Comparison of ENCODE assay signal across 8 cellular contexts in the genomic region with DNA sequence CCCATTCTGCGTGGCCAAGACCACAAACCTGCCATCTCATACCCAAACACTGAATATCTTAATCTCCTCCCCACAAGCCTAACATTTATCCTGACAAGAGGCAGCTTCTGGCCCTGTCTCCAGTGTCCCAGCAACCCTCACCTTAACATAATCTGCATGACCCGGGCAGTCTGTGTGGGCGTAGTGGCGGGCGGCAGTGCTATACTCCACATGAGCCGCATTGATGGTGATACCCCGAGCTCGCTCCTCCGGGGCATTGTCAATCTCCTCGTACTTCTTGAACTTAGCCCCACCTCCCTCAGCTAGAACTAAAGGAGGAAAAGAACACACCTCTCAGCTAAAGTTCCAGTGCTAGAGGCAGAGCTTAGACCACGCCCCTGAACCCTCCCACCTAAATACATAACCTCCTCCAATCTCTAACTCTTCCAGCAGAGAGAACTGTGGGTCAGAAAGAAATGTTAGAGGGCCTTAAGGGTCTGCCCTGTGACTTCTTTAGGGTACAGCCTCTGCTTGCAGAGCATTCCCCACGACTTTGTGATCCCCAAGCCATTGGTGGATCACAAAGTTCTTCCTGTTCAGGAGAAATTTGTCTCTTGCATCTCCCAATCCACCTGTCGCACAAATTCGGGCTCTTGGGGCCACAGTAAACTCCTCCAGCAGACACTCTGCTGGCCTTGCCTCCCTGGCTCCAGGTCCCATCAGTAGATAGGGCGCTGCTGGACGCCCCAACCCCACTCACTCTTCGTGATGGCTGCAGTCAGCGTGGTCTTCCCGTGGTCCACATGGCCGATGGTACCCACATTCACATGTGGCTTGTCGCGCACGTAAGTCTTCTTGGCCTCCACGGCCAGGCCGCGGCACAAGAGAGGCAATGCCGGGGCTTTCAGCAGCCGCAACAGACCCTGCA. TPM values are rescaled to one million over a fixed set of nuclear protein-coding genes. Genes with fewer than 3 reads are reported as not detected.
DNase-seq lines count a peak whose midpoint lies in the region; ATAC-seq, FAIRE-seq and TF ChIP-seq lines count a peak whose summit lies in the region.

No MANE protein-coding gene starts in this region.

- POLR2A ChIA-PET in CD4-positive, alpha-beta T cell (lab: Charles Lee), result interaction anchor here (1.0 to 6.2 kb wide), 11 partner anchors 9 to 128 kb away, joined by 3 to 118 read pairs (median 7); a partner anchor contains a TSS
- POLR2A ChIA-PET in K562 (lab: Yijun Ruan, JAX), result interaction anchor here (2.3 to 10.1 kb wide), 4 partner anchors 9 to 18 kb away, joined by 14 to 100 read pairs (median 84); a partner anchor contains a TSS

- H3K9me3 ChIP-seq in CD4-positive, alpha-beta T cell (ENCODE audit: control insufficient read depth, low read length), result no peaks in the 10 kb centered on the region
- no peaks in the 10 kb centered on the region for H3K9me3 ChIP-seq in K562 (replicated peaks; ENCODE audit: control insufficient read depth, insufficient read depth, low read depth, low read length)

- intact Hi-C loops in CD4-positive, alpha-beta T cell (cut with DNase I, micrococcal nuclease), result loop anchor here (1.0 to 10.0 kb wide), 9 partner anchors 18 to 351 kb away; a partner anchor contains a TSS
- intact Hi-C loops in K562 (cut with micrococcal nuclease), result loop anchor here (1.0 to 5.0 kb wide), 2 partner anchors 18 to 37 kb away; a partner anchor contains a TSS

- CTCF ChIA-PET in CD4-positive, alpha-beta T cell (lab: Charles Lee), result interaction anchor here (0.7 to 3.4 kb wide), 10 partner anchors 11 to 132 kb away, joined by 3 to 44 read pairs (median 4); a partner anchor contains a TSS
- CTCF ChIA-PET in K562 (lab: Yijun Ruan, JAX; ENCODE audit: low intra/inter-chr PET ratio), result interaction anchor here (0.6 kb wide), 1 partner anchor 1187 kb away, joined by 3 read pairs; no protein-coding TSS in a partner anchor

- 7% methylated on average over 26 of the region's 28 CpGs for WGBS in K562 (ENCODE audit: insufficient coverage, low coverage, missing lambda C conversion rate)

- H3K4me1 Mint-ChIP-seq in CD4-positive, alpha-beta T cell (ENCODE audit: low read depth), result peaks cover 24% of the 10 kb centered on the region

- H3K79me2 ChIP-seq in K562 (ENCODE audit: control insufficient read depth, insufficient read depth, low read length), result peaks cover 36% of the 10 kb centered on the region

- FAIRE-seq in K562 (lab: Jason Lieb, UNC), result peak; percentile 96

- peak overlapping the region; percentile 98 for H3K4me2 ChIP-seq in K562 (ENCODE audit: insufficient read depth, low read length)

- peak overlapping the region; percentile 79 for H2AFZ ChIP-seq in K562 (ENCODE audit: low read depth, low read length)

- no peaks in the 10 kb centered on the region for H3K9me3 Mint-ChIP-seq in CD4-positive, alpha-beta T cell

- TF ChIP-seq POLR2A in K562 (conservative IDR thresholded peaks at IDR 0.05), result no peak

- BruUV-seq in K562 (replicated peaks; lab: Mats Ljungman, UMichigan), result no TSS peak

- DNase-seq in CD4-positive, alpha-beta T cell, result peak in 1 of 10 experiments; percentile 24
- DNase-seq in NOMO-1 (lab: John Stamatoyannopoulos, UW; ENCODE audit: unreplicated experiment in 2 of 2), result peak; percentile 24 to 44
- peak; percentile 39 to 83 (median 50) for DNase-seq in K562 (ENCODE audit: extremely low read depth in 1 of 4, low spot score in 3 of 4)
- peak; percentile 24 for DNase-seq in stimulated activated CD8-positive, alpha-beta memory T cell treated with anti-CD3 and anti-CD28 coated beads, Interleukin-4, amount 100 ng/mL, for 24 hours (ENCODE audit: low read depth)
- no peak for DNase-seq in NCI-H524 treated with DMSO at 0.1 percent for 48 hours (lab: John Stamatoyannopoulos, UW)
- DNase-seq in NCI-H446 treated with DMSO at 0.1 percent for 48 hours (lab: John Stamatoyannopoulos, UW), result no peak

- no peaks in the 10 kb centered on the region for H3K9me1 ChIP-seq in K562 (ENCODE audit: control insufficient read depth, insufficient read depth, low read length)

- TF ChIP-seq CTCF in CD4-positive, alpha-beta T cell (IDR thresholded peaks at IDR 0.05), result no peak
- TF ChIP-seq CTCF in K562 (IDR thresholded peaks at IDR 0.05 in 2 of 3, conservative IDR thresholded peaks at IDR 0.05 in 1 of 3; ENCODE audit: insufficient read depth in 2 of 3, low read depth in 1 of 3, low read length in 3 of 3), result no peak

- no peaks in the 10 kb centered on the region for H3K27me3 Mint-ChIP-seq in CD4-positive, alpha-beta T cell

- no peak for ATAC-seq in CD4-positive, alpha-beta T cell (ENCODE audit: poor library complexity)
- peak; percentile 12 for ATAC-seq in GM21528 (IDR thresholded peaks at IDR 0.05; ENCODE audit: low FRiP score, unreplicated experiment)
- peak; percentile 52 for ATAC-seq in K562

- H3K36me3 ChIP-seq in K562 (ENCODE audit: control insufficient read depth, insufficient read depth, low read length), result peaks cover 39% of the 10 kb centered on the region

- TF ChIP-seq EP300 in K562 (IDR thresholded peaks at IDR 0.05; ENCODE audit: low read length), result no peak

- H3K27ac Mint-ChIP-seq in CD4-positive, alpha-beta T cell, result peak overlapping the region; percentile 85

- H3K4me3 ChIP-seq in K562, result peak overlapping the region; percentile 98

- H3K27ac ChIP-seq in CD4-positive, alpha-beta T cell (ENCODE audit: low read depth, low read length), result peak overlapping the region; percentile 84
- peak overlapping the region; percentile 87 for H3K27ac ChIP-seq in K562 (ENCODE audit: extremely low read depth, low read depth, low read length)
- H3K27ac ChIP-seq in layer of hippocampus (ENCODE audit: low read depth, low read length), result peak overlapping the region; percentile 90

- in situ Hi-C loops in K562 (cut with MboI), result no loop called here

- H3K36me3 Mint-ChIP-seq in CD4-positive, alpha-beta T cell (ENCODE audit: low read depth), result peaks cover 54% of the 10 kb centered on the region

- no peaks in the 10 kb centered on the region for H3K27me3 ChIP-seq in CD4-positive, alpha-beta T cell (ENCODE audit: control insufficient read depth, insufficient read depth, low read length)
- H3K27me3 ChIP-seq in K562 (ENCODE audit: control insufficient read depth in 2 of 2, insufficient read depth in 2 of 2, low read length in 2 of 2) (no peaks in the 10 kb centered on the region), layer of hippocampus (ENCODE audit: control insufficient read depth, insufficient read depth, low read length) (no peaks in the 10 kb centered on the region)

- no peak for TF ChIP-seq RAD21 in K562 (CRISPR knock-in tag; conservative IDR thresholded peaks at IDR 0.05 in 1 of 2, IDR thresholded peaks at IDR 0.05 in 1 of 2)

- no peaks in the 10 kb centered on the region for H4K20me1 ChIP-seq in K562 (replicated peaks; ENCODE audit: control insufficient read depth, insufficient read depth, low read length)

- H3K9ac ChIP-seq in K562 (ENCODE audit: insufficient read depth in 1 of 2, low read depth in 2 of 2, low read length in 2 of 2), result peak overlapping the region; percentile 81 to 99

- H3K4me1 ChIP-seq in K562 (replicated peaks in 1 of 2; ENCODE audit: control insufficient read depth in 2 of 2, insufficient read depth in 2 of 2, low read length in 2 of 2), result peaks cover 4 to 24% of the 10 kb centered on the region in 2 experiments; a peak in 3 of 5 replicates

- peak overlapping the region; percentile 90 for H3K4me3 Mint-ChIP-seq in CD4-positive, alpha-beta T cell

RNA-seq across cellular contexts. Expression of a gene that starts 0.7 kb away (rescaled TPM):
- 100 to 1,000 TPM; 102 to 103 TPM for total RNA-seq in CD4-positive, alpha-beta T cell
- total RNA-seq in K562 (2011; cell fraction: chromatin; rRNA removed; ENCODE audit: low replicate concordance), result 141 and 307 TPM in 2 replicates
- total RNA-seq in K562 (2011; cell fraction: nucleolus; rRNA removed), result 333 and 347 TPM in 2 replicates
- 204 and 233 TPM in 2 replicates for total RNA-seq in K562 (2011; cell fraction: nucleoplasm; rRNA removed)
- 366 and 468 TPM in 2 replicates for total RNA-seq in K562 (2014; rRNA removed)
- 202 and 249 TPM in 2 replicates for total RNA-seq in K562 (2014; rRNA removed; fragmentation: Illumina TruSeq; extraction: Trizol)
- total RNA-seq in K562 (2015; rRNA removed; fragmentation: Illumina TruSeq; extraction: Trizol), result 255 and 256 TPM in 2 replicates
- total RNA-seq in K562 (2021), result 410 and 434 TPM in 2 replicates
- polyA plus RNA-seq in K562 (2011; rRNA removed), result 174 and 217 TPM in 2 replicates
- 203 and 308 TPM in 2 replicates for polyA plus RNA-seq in K562 (2011; cell fraction: cytosol; rRNA removed)
- 506 and 760 TPM in 2 replicates for polyA plus RNA-seq in K562 (2011; cell fraction: nucleus; rRNA removed)
- polyA plus RNA-seq in K562 (2012), result 267 and 370 TPM in 2 replicates
- polyA plus RNA-seq in K562 (2014; fragmentation: Illumina TruSeq; extraction: Trizol), result 354 and 374 TPM in 2 replicates
- 10 to 100 TPM; 34.1 to 71.2 TPM for polyA plus RNA-seq in K562 (2014; fragmentation: Nextera tagmentation; extraction: Ambion mirVana)
- 275 and 298 TPM in 2 replicates for polyA plus RNA-seq in K562 (2014; rRNA removed)
- 73.7 and 83.7 TPM in 2 replicates for polyA minus RNA-seq in K562 (2011; rRNA and poly(A)+ RNA removed)
- polyA minus RNA-seq in K562 (2011; cell fraction: cytosol; rRNA and poly(A)+ RNA removed), result 105 and 124 TPM in 2 replicates
- polyA minus RNA-seq in K562 (2011; cell fraction: nucleus; rRNA and poly(A)+ RNA removed), result 69.0 and 71.4 TPM in 2 replicates

RNA-seq across cellular contexts. Expression of a gene that starts 18.2 kb away (rescaled TPM):
- total RNA-seq in CD4-positive, alpha-beta T cell, result 10 to 100 TPM; 50.6 to 58.9 TPM
- 80.7 and 204 TPM in 2 replicates for total RNA-seq in K562 (2011; cell fraction: chromatin; rRNA removed; ENCODE audit: low replicate concordance)
- total RNA-seq in K562 (2011; cell fraction: nucleolus; rRNA removed), result 124 and 147 TPM in 2 replicates
- 94.3 and 96.1 TPM in 2 replicates for total RNA-seq in K562 (2011; cell fraction: nucleoplasm; rRNA removed)
- total RNA-seq in K562 (2014; rRNA removed) (24.7 and 25.9 TPM in 2 replicates), K562 (2014; rRNA removed; fragmentation: Illumina TruSeq; extraction: Trizol) (4.2 and 9.5 TPM in 2 replicates), K562 (2015; rRNA removed; fragmentation: Illumina TruSeq; extraction: Trizol) (15.3 and 16.8 TPM in 2 replicates), K562 (2021) (52.5 and 58.2 TPM in 2 replicates)
- polyA plus RNA-seq in K562 (2011; rRNA removed) (12.3 and 23.7 TPM in 2 replicates), K562 (2014; fragmentation: Illumina TruSeq; extraction: Trizol) (39.4 and 43.6 TPM in 2 replicates), K562 (2014; fragmentation: Nextera tagmentation; extraction: Ambion mirVana) (under 1 TPM; 0.18 to 0.53 TPM), K562 (2014; rRNA removed) (41.7 and 42.5 TPM in 2 replicates)
- polyA plus RNA-seq in K562 (2011; cell fraction: cytosol; rRNA removed), result 17.1 and 29.3 TPM in 2 replicates
- 163 and 237 TPM in 2 replicates for polyA plus RNA-seq in K562 (2011; cell fraction: nucleus; rRNA removed)
- 36.6 and 51.3 TPM in 2 replicates for polyA plus RNA-seq in K562 (2012)
- polyA minus RNA-seq in K562 (2011; rRNA and poly(A)+ RNA removed), result 3.2 and 4.6 TPM in 2 replicates
- 8.1 and 11.8 TPM in 2 replicates for polyA minus RNA-seq in K562 (2011; cell fraction: cytosol; rRNA and poly(A)+ RNA removed)
- polyA minus RNA-seq in K562 (2011; cell fraction: nucleus; rRNA and poly(A)+ RNA removed), result 28.5 and 28.7 TPM in 2 replicates

RNA-seq across cellular contexts. Expression of a gene that starts 22.6 kb away (rescaled TPM):
- total RNA-seq in CD4-positive, alpha-beta T cell, result 100 to 1,000 TPM; 292 to 304 TPM
- total RNA-seq in K562 (2011; cell fraction: chromatin; rRNA removed; ENCODE audit: low replicate concordance), result 649 and 780 TPM in 2 replicates
- total RNA-seq in K562 (2011; cell fraction: nucleolus; rRNA removed), result 305 and 317 TPM in 2 replicates
- 402 and 422 TPM in 2 replicates for total RNA-seq in K562 (2011; cell fraction: nucleoplasm; rRNA removed)
- 62.2 and 78.2 TPM in 2 replicates for total RNA-seq in K562 (2014; rRNA removed)
- 37.2 and 38.7 TPM in 2 replicates for total RNA-seq in K562 (2014; rRNA removed; fragmentation: Illumina TruSeq; extraction: Trizol)
- 35.7 and 36.4 TPM in 2 replicates for total RNA-seq in K562 (2015; rRNA removed; fragmentation: Illumina TruSeq; extraction: Trizol)
- 233 and 280 TPM in 2 replicates for total RNA-seq in K562 (2021)
- 25.1 and 43.6 TPM in 2 replicates for polyA plus RNA-seq in K562 (2011; rRNA removed)
- 32.0 and 34.3 TPM in 2 replicates for polyA plus RNA-seq in K562 (2011; cell fraction: cytosol; rRNA removed)
- polyA plus RNA-seq in K562 (2011; cell fraction: nucleus; rRNA removed), result 272 and 340 TPM in 2 replicates
- 146 and 261 TPM in 2 replicates for polyA plus RNA-seq in K562 (2012)
- 130 and 193 TPM in 2 replicates for polyA plus RNA-seq in K562 (2014; fragmentation: Illumina TruSeq; extraction: Trizol)
- polyA plus RNA-seq in K562 (2014; fragmentation: Nextera tagmentation; extraction: Ambion mirVana), result 1 to 10 TPM; 3.8 to 6.5 TPM
- 115 and 145 TPM in 2 replicates for polyA plus RNA-seq in K562 (2014; rRNA removed)
- polyA minus RNA-seq in K562 (2011; rRNA and poly(A)+ RNA removed), result 37.4 and 45.8 TPM in 2 replicates
- polyA minus RNA-seq in K562 (2011; cell fraction: cytosol; rRNA and poly(A)+ RNA removed), result 89.4 and 177 TPM in 2 replicates
- 75.4 and 98.7 TPM in 2 replicates for polyA minus RNA-seq in K562 (2011; cell fraction: nucleus; rRNA and poly(A)+ RNA removed)

RNA-seq across cellular contexts. Expression of a gene that starts 32.9 kb away (rescaled TPM):
- under 1 TPM; 0.56 to 0.77 TPM for total RNA-seq in CD4-positive, alpha-beta T cell
- total RNA-seq in K562 (2011; cell fraction: chromatin; rRNA removed; ENCODE audit: low replicate concordance), result 19.9 and 68.6 TPM in 2 replicates
- 13.0 and 15.8 TPM in 2 replicates for total RNA-seq in K562 (2011; cell fraction: nucleolus; rRNA removed)
- total RNA-seq in K562 (2011; cell fraction: nucleoplasm; rRNA removed), result 17.7 and 18.4 TPM in 2 replicates
- total RNA-seq in K562 (2014; rRNA removed) (0.41 and 0.65 TPM in 2 replicates), K562 (2014; rRNA removed; fragmentation: Illumina TruSeq; extraction: Trizol) (0.64 and 0.65 TPM in 2 replicates), K562 (2015; rRNA removed; fragmentation: Illumina TruSeq; extraction: Trizol) (0.65 and 1.9 TPM in 2 replicates), K562 (2021) (2.3 and 2.6 TPM in 2 replicates)
- polyA plus RNA-seq in K562 (2011; rRNA removed) (1.2 and 3.1 TPM in 2 replicates), K562 (2014; fragmentation: Illumina TruSeq; extraction: Trizol) (1.8 TPM in 2 replicates), K562 (2014; fragmentation: Nextera tagmentation; extraction: Ambion mirVana) (under 1 TPM; 0.25 to 0.58 TPM), K562 (2014; rRNA removed) (1.4 and 1.8 TPM in 2 replicates)
- 1.5 and 2.5 TPM in 2 replicates for polyA plus RNA-seq in K562 (2011; cell fraction: cytosol; rRNA removed)
- polyA plus RNA-seq in K562 (2011; cell fraction: nucleus; rRNA removed), result 27.8 and 31.5 TPM in 2 replicates
- 2.8 and 6.1 TPM in 2 replicates for polyA plus RNA-seq in K562 (2012)
- polyA minus RNA-seq in K562 (2011; rRNA and poly(A)+ RNA removed), result 0.60 and 2.1 TPM in 2 replicates
- polyA minus RNA-seq in K562 (2011; cell fraction: cytosol; rRNA and poly(A)+ RNA removed), result 0.76 and 1.4 TPM in 2 replicates
- polyA minus RNA-seq in K562 (2011; cell fraction: nucleus; rRNA and poly(A)+ RNA removed), result 2.0 and 4.8 TPM in 2 replicates

Comparison
In these comparisons a context has a peak if more than half of its experiments do, and no peak if none do; other contexts are left out.
1. DNase-seq: peak in NOMO-1 (2 of 2), K562 (4 of 4) and stimulated activated CD8-positive, alpha-beta memory T cell treated with anti-CD3 and anti-CD28 coated beads, Interleukin-4, amount 100 ng/mL, for 24 hours (single experiment); none in NCI-H524 treated with DMSO at 0.1 percent for 48 hours (single experiment) and NCI-H446 treated with DMSO at 0.1 percent for 48 hours (single experiment).
2. Peak in every context shown above with its lines, with median percentiles within 50 percentile points of each other: H3K27ac ChIP-seq.